In genomic region chr2:17317439-17317976, GRCh38 we compare ENCODE assay signal across 18 cellular contexts.
"Had no signal": no experiment of that assay in that cellular context is flagged by ENCODE, and none has a peak within 500 bp of the region (broad histone marks: within the 10 kb centered on the region; RNA-seq: fewer than 3 reads in every experiment).

No MANE protein-coding gene starts in this region.

- H3K36me3 ChIP-seq: left lung, prostate gland, upper lobe of right lung had no signal

- H3K27me3 ChIP-seq: left lung, upper lobe of right lung had no signal

- ATAC-seq: effector memory CD8-positive, alpha-beta T cell; esophagus mucosa; left lung; natural killer cell; stimulated activated naive CD8-positive, alpha-beta T cell treated with anti-CD3 and anti-CD28 coated beads, Interleukin-15, Interleukin-2, amounts not matched to agents 100 U/mL and 50 U/mL, for 24 hours; upper lobe of right lung had no signal

- H3K4me1 ChIP-seq: left lung, prostate gland, upper lobe of right lung had no signal

- H3K9me3 ChIP-seq: left lung, prostate gland, upper lobe of right lung had no signal

- DNase-seq: activated CD4-positive, alpha-beta T cell treated with anti-CD3 and anti-CD28 coated beads for 4 hours; activated CD4-positive, alpha-beta T cell treated with anti-CD3 and anti-CD28 coated beads, Interleukin-2, amount 50 U/mL, for 48 hours; activated CD4-positive, CD25-positive, alpha-beta regulatory T cell; activated naive CD4-positive, alpha-beta T cell treated with Interleukin-2 at 50 U/mL for 16 hours; activated naive CD8-positive, alpha-beta T cell treated with anti-CD3 and anti-CD28 coated beads for 36 hours; activated T-cell treated with anti-CD3 and anti-CD28 coated beads, Interleukin-2, amount 50 U/mL, for 48 hours; central memory CD4-positive, alpha-beta T cell; effector memory CD8-positive, alpha-beta T cell; hippocampal formation; kidney glomerular epithelial cell; left lung; midbrain; natural killer cell; stimulated activated CD4-positive, alpha-beta T cell treated with anti-CD3 and anti-CD28 coated beads, Interleukin-4, amount 100 ng/mL, for 24 hours; stimulated activated naive CD8-positive, alpha-beta T cell treated with anti-CD3 and anti-CD28 coated beads, Interleukin-15, Interleukin-2, amounts not matched to agents 100 U/mL and 50 U/mL, for 24 hours; upper lobe of right lung had no signal

- H3K27ac ChIP-seq: left lung, prostate gland, upper lobe of right lung had no signal

- H3K4me3 ChIP-seq: left lung, prostate gland, upper lobe of right lung had no signal
